ENCODE assay signal across 8 cellular contexts in the genomic region with DNA sequence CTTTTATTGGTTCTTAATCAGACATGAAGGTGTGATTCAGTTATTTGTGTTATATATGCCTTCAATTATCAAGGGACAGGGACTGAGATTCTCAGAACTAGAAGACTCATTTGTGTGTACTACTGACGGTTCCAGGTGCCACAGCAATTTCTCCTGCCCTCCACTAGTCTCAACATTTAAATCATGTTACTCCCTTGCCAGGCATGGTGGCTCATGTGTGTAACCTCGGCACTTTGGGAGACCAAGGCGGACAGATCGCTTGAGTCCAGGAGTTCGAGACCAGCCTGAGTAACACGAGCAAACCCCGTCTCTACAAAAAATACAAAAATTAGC. TPM values are rescaled to one million over a fixed set of nuclear protein-coding genes. Genes with fewer than 3 reads are reported as not detected.
A peak's percentile ranks its signal among the peaks of the same experiment; 100 is the strongest.
DNase-seq lines count a peak whose midpoint lies in the region; ATAC-seq and TF ChIP-seq lines count a peak whose summit lies in the region.

No MANE protein-coding gene starts in this region.

- TF ChIP-seq CTCF in activated CD8-positive, alpha-beta T cell treated with anti-CD3 and anti-CD28 coated beads for 36 hours (IDR thresholded peaks at IDR 0.05): no peak

- peak overlapping the region; percentile 96 for H3K27ac ChIP-seq in substantia nigra (ENCODE audit: low read depth, low read length, poor library complexity, severe bottlenecking)

- peaks cover 50% of the 10 kb centered on the region for H3K4me1 Mint-ChIP-seq in activated CD4-positive, alpha-beta T cell treated with anti-CD3 and anti-CD28 coated beads, Interleukin-2, amount 10 ng/mL, durations not matched to agents 24 days and 14 days
- H3K4me1 Mint-ChIP-seq in activated CD8-positive, alpha-beta T cell treated with anti-CD3 and anti-CD28 coated beads for 36 hours (ENCODE audit: low read depth): peaks cover 50% of the 10 kb centered on the region
- peaks cover 55 to 56% of the 10 kb centered on the region in 2 donors for H3K4me1 Mint-ChIP-seq in immature natural killer cell

- no peak for DNase-seq in activated CD4-positive, alpha-beta T cell treated with anti-CD3 and anti-CD28 coated beads, Interleukin-2, amount 10 ng/mL, durations not matched to agents 24 days and 14 days
- no peak for DNase-seq in activated CD4-positive, alpha-beta T cell treated with anti-CD3 and anti-CD28 coated beads, Interleukin-2, amount 50 U/mL, for 4 hours
- peak; percentile 23 for DNase-seq in activated CD8-positive, alpha-beta T cell treated with anti-CD3 and anti-CD28 coated beads for 36 hours
- DNase-seq in immature natural killer cell (no peak), substantia nigra (lab: John Stamatoyannopoulos, UW) (no peak), Kasumi-1 (lab: John Stamatoyannopoulos, UW) (no peak), medulla oblongata (ENCODE audit: extremely low spot score) (no peak), NCI-H2107 treated with DMSO at 0.1 percent for 48 hours (lab: John Stamatoyannopoulos, UW; ENCODE audit: unreplicated experiment) (no peak)

- H3K4me3 Mint-ChIP-seq in activated CD4-positive, alpha-beta T cell treated with anti-CD3 and anti-CD28 coated beads, Interleukin-2, amount 10 ng/mL, durations not matched to agents 24 days and 14 days: peak overlapping the region; percentile 90
- H3K4me3 Mint-ChIP-seq in activated CD8-positive, alpha-beta T cell treated with anti-CD3 and anti-CD28 coated beads for 36 hours: peak overlapping the region; percentile 85
- H3K4me3 Mint-ChIP-seq in immature natural killer cell: peak overlapping the region; percentile 78 to 95 (median 94)

- peaks cover 32% of the 10 kb centered on the region for H3K36me3 Mint-ChIP-seq in activated CD4-positive, alpha-beta T cell treated with anti-CD3 and anti-CD28 coated beads, Interleukin-2, amount 10 ng/mL, durations not matched to agents 24 days and 14 days (ENCODE audit: low read depth)
- peaks cover 36% of the 10 kb centered on the region for H3K36me3 Mint-ChIP-seq in activated CD8-positive, alpha-beta T cell treated with anti-CD3 and anti-CD28 coated beads for 36 hours (ENCODE audit: low read depth)
- H3K36me3 Mint-ChIP-seq in immature natural killer cell: peaks cover 9 to 14% (median 11%) of the 10 kb centered on the region in 3 donors

- intact Hi-C loops in activated CD4-positive, alpha-beta T cell treated with anti-CD3 and anti-CD28 coated beads, Interleukin-2, amount 10 ng/mL, durations not matched to agents 24 days and 14 days (cut with micrococcal nuclease): loop anchor here (5.0 kb wide), 2 partner anchors 125 to 435 kb away; no protein-coding TSS in a partner anchor
- intact Hi-C loops in activated CD8-positive, alpha-beta T cell treated with anti-CD3 and anti-CD28 coated beads for 36 hours (cut with micrococcal nuclease): loop anchor here (5.0 to 10.0 kb wide), 5 partner anchors 55 to 710 kb away; a partner anchor contains a TSS

- H3K27me3 Mint-ChIP-seq in activated CD4-positive, alpha-beta T cell treated with anti-CD3 and anti-CD28 coated beads, Interleukin-2, amount 10 ng/mL, durations not matched to agents 24 days and 14 days: peaks cover 10% of the 10 kb centered on the region
- H3K27me3 Mint-ChIP-seq in activated CD8-positive, alpha-beta T cell treated with anti-CD3 and anti-CD28 coated beads for 36 hours: no peaks in the 10 kb centered on the region
- H3K27me3 Mint-ChIP-seq in immature natural killer cell (ENCODE audit: low read depth in 3 of 3): peaks cover 14 to 24% (median 15%) of the 10 kb centered on the region in 3 donors

- no peak for ATAC-seq in activated CD8-positive, alpha-beta T cell treated with anti-CD3 and anti-CD28 coated beads for 36 hours

- POLR2A ChIA-PET in activated CD8-positive, alpha-beta T cell treated with anti-CD3 and anti-CD28 coated beads for 36 hours (lab: Charles Lee): interaction anchor here (1.2 to 1.8 kb wide), 4 partner anchors 9 to 123 kb away, joined by 3 to 9 read pairs (median 4); no protein-coding TSS in a partner anchor

- no peaks in the 10 kb centered on the region for H3K9me3 Mint-ChIP-seq in activated CD4-positive, alpha-beta T cell treated with anti-CD3 and anti-CD28 coated beads, Interleukin-2, amount 10 ng/mL, durations not matched to agents 24 days and 14 days
- no peaks in the 10 kb centered on the region for H3K9me3 Mint-ChIP-seq in activated CD8-positive, alpha-beta T cell treated with anti-CD3 and anti-CD28 coated beads for 36 hours
- H3K9me3 Mint-ChIP-seq in immature natural killer cell: no peaks in the 10 kb centered on the region

- CTCF ChIA-PET in activated CD8-positive, alpha-beta T cell treated with anti-CD3 and anti-CD28 coated beads for 36 hours (lab: Charles Lee): interaction anchor here (1.5 to 11.5 kb wide), 4 partner anchors 55 to 146 kb away, joined by 4 to 198 read pairs (median 6); a partner anchor contains a TSS

- H3K27ac Mint-ChIP-seq in activated CD4-positive, alpha-beta T cell treated with anti-CD3 and anti-CD28 coated beads, Interleukin-2, amount 10 ng/mL, durations not matched to agents 24 days and 14 days: peak overlapping the region; percentile 100
- H3K27ac Mint-ChIP-seq in activated CD8-positive, alpha-beta T cell treated with anti-CD3 and anti-CD28 coated beads for 36 hours: peak overlapping the region; percentile 99
- peak overlapping the region; percentile 72 to 99 (median 87) for H3K27ac Mint-ChIP-seq in immature natural killer cell

RNA-seq across cellular contexts. Expression of a gene that starts 1.1 kb away (rescaled TPM):
- 160 and 177 TPM in 2 replicates for total RNA-seq in activated CD4-positive, alpha-beta T cell treated with anti-CD3 and anti-CD28 coated beads, Interleukin-2, amount 10 ng/mL, durations not matched to agents 24 days and 14 days
- total RNA-seq in activated CD8-positive, alpha-beta T cell treated with anti-CD3 and anti-CD28 coated beads for 36 hours: 100 to 1,000 TPM; 121 to 136 TPM
- polyA plus RNA-seq in immature natural killer cell: 100 to 1,000 TPM; 117 to 187 (median 182) TPM

RNA-seq across cellular contexts. Expression of a gene that starts 37.0 kb away (rescaled TPM):
- not detected in 2 replicates for total RNA-seq in activated CD4-positive, alpha-beta T cell treated with anti-CD3 and anti-CD28 coated beads, Interleukin-2, amount 10 ng/mL, durations not matched to agents 24 days and 14 days
- total RNA-seq in activated CD8-positive, alpha-beta T cell treated with anti-CD3 and anti-CD28 coated beads for 36 hours: not detected
- polyA plus RNA-seq in immature natural killer cell: not detected

RNA-seq across cellular contexts. Expression of a gene that starts 40.2 kb away (rescaled TPM):
- not detected in 2 replicates for total RNA-seq in activated CD4-positive, alpha-beta T cell treated with anti-CD3 and anti-CD28 coated beads, Interleukin-2, amount 10 ng/mL, durations not matched to agents 24 days and 14 days
- total RNA-seq in activated CD8-positive, alpha-beta T cell treated with anti-CD3 and anti-CD28 coated beads for 36 hours: not detected
- not detected for polyA plus RNA-seq in immature natural killer cell
